In genomic region chrX:55011294-55011693, GRCh38 we compare ENCODE assay signal across 1 cellular context.
TF ChIP-seq lines count a peak whose summit lies in the region.

No MANE protein-coding gene starts in this region.

TF ChIP-seq in HCT116, 20 proteins besides CTCF, POLR2A, EP300 and RAD21 (continued from another document):
- TF ChIP-seq TCF7L2 (IDR thresholded peaks at IDR 0.05; ENCODE audit: borderline replicate concordance, extremely low read depth, insufficient read depth, insufficient read length) (no peak), EZH2phosphoT487 (IDR thresholded peaks at IDR 0.05; ENCODE audit: borderline replicate concordance) (no peak), FOSL1 (IDR thresholded peaks at IDR 0.05; ENCODE audit: low read depth) (no peak), REST (IDR thresholded peaks at IDR 0.05; ENCODE audit: low read depth) (no peak), ZFX (IDR thresholded peaks at IDR 0.05) (no peak)
